ENCODE assay signal across 21 cellular contexts in the genomic region with DNA sequence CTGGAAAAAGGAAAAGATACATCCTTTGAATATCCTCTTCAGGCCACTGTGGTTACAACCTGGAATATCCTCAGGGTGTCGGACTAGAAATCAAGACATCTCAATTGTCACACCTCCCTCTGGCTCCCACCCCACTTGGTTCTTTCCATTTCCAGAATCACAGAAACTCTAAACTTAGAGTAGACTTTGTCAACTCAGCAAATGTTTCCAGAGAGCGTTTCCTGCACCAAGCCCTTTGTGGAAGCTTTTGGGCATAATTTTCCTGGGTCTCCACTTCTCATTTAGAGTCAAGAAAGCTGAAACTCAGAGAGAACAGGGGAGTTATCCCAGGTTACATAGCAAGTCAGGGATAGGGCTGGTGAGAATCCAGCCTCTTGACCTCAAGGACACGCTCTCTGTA.
A peak's percentile ranks its signal among the peaks of the same experiment; 100 is the strongest.
DNase-seq lines count a peak whose midpoint lies in the region; ATAC-seq, FAIRE-seq and TF ChIP-seq lines count a peak whose summit lies in the region.
"Had no signal": no experiment of that assay in that cellular context is flagged by ENCODE, and none has a peak within 500 bp of the region (broad histone marks: within the 10 kb centered on the region; RNA-seq: fewer than 3 reads in every experiment).

No MANE protein-coding gene starts in this region.

- peaks cover 63% of the 10 kb centered on the region for H3K79me2 ChIP-seq in DOHH2 (ENCODE audit: control insufficient read depth, low read length)

- POLR2A ChIA-PET in A549 (lab: Yijun Ruan, JAX) = no interaction called here

- TF ChIP-seq EP300 in A549 (IDR thresholded peaks at IDR 0.05) = no peak

- H3K27me3 ChIP-seq in DOHH2 (ENCODE audit: control insufficient read depth, low read length) = no peaks in the 10 kb centered on the region
- H3K27me3 ChIP-seq in MG63 = peaks cover 4% of the 10 kb centered on the region
- H3K27me3 ChIP-seq: BLaER1 treated with 17β-estradiol and CSF1 and Interleukin-3, amounts not matched to agents 10 nM and 100 nM had no signal

- no peak overlapping the region for H3K4me3 ChIP-seq in A549
- H3K4me3 ChIP-seq in DOHH2 (ENCODE audit: low read length) = no peak overlapping the region
- H3K4me3 ChIP-seq in MG63 = no peak overlapping the region
- H3K4me3 ChIP-seq: BLaER1 treated with 17β-estradiol and CSF1 and Interleukin-3, amounts not matched to agents 10 nM and 100 nM; GM12878 had no signal

- H3K9me2 ChIP-seq in DOHH2 (replicated peaks; ENCODE audit: control insufficient read depth, low read length) = no peaks in the 10 kb centered on the region

- no peak overlapping the region for H3K27ac ChIP-seq in A549
- H3K27ac ChIP-seq in DOHH2 (ENCODE audit: low read depth, low read length) = no peak overlapping the region
- H3K27ac ChIP-seq: BLaER1 treated with 17β-estradiol and CSF1 and Interleukin-3, amounts not matched to agents 10 nM and 100 nM; C4-2B had no signal

- H3K4me2 ChIP-seq in A549 (no peak overlapping the region), DOHH2 (ENCODE audit: low read length) (peak overlapping the region; percentile 50; the same call in 1 of the 2 replicates)

- H4K20me1 ChIP-seq in DOHH2 (ENCODE audit: control insufficient read depth, insufficient read depth, low read depth, low read length) = no peaks in the 10 kb centered on the region

- DNase-seq in A549 (ENCODE audit: low read depth in 1 of 2, low spot score in 1 of 2) = no peak
- DNase-seq in nephron progenitor cell = no peak
- DNase-seq in MG63 = no peak
- DNase-seq in hepatic stellate cell (ENCODE audit: low spot score) = no peak
- DNase-seq: 8988T; AML-193; Caco-2; Calu3; CD4-positive, alpha-beta T cell; CD8-positive, alpha-beta T cell; EL; GDM1 had no signal

- H3K9me3 ChIP-seq in A549 (no peaks in the 10 kb centered on the region), DOHH2 (ENCODE audit: control insufficient read depth, insufficient read depth, low read length) (no peaks in the 10 kb centered on the region), MG63 (no peaks in the 10 kb centered on the region)
- H3K9me3 ChIP-seq: BLaER1 treated with 17β-estradiol and CSF1 and Interleukin-3, amounts not matched to agents 10 nM and 100 nM; Caco-2 had no signal

- no peak for ATAC-seq in A549
- ATAC-seq: CD8-positive, alpha-beta T cell had no signal

- H3K4me1 ChIP-seq in A549 (no peaks in the 10 kb centered on the region), DOHH2 (ENCODE audit: control insufficient read depth, low read length) (peaks cover 84% of the 10 kb centered on the region)
- H3K4me1 ChIP-seq: Caco-2 had no signal

- TF ChIP-seq RAD21 in A549 (conservative IDR thresholded peaks at IDR 0.05 in 1 of 2, IDR thresholded peaks at IDR 0.05 in 1 of 2) = no peak

- no peaks in the 10 kb centered on the region for H3K9me3 Mint-ChIP-seq in nephron progenitor cell
- H3K9me3 Mint-ChIP-seq: CD8-positive, alpha-beta T cell had no signal

- CTCF ChIA-PET in A549 (lab: Yijun Ruan, JAX) = no interaction called here

- 9% methylated on average over 3 of the region's 3 CpGs for WGBS in A549 (ENCODE audit: missing lambda C conversion rate)

- H3K27ac Mint-ChIP-seq in nephron progenitor cell = peak overlapping the region; percentile 37
- H3K27ac Mint-ChIP-seq: B cell; CD4-positive, alpha-beta T cell; CD8-positive, alpha-beta T cell had no signal

- no peaks in the 10 kb centered on the region for H3K36me3 Mint-ChIP-seq in nephron progenitor cell (ENCODE audit: low read depth)
- H3K36me3 Mint-ChIP-seq: CD8-positive, alpha-beta T cell had no signal

- no peak overlapping the region for H3K4me3 Mint-ChIP-seq in nephron progenitor cell
- H3K4me3 Mint-ChIP-seq: B cell; CD4-positive, alpha-beta T cell; CD8-positive, alpha-beta T cell had no signal

- H3F3A ChIP-seq in DOHH2 (ENCODE audit: control insufficient read depth, insufficient read depth) = peaks cover 7% of the 10 kb centered on the region; the same call in 1 of the 2 replicates

- peaks cover 13% of the 10 kb centered on the region for H3K36me3 ChIP-seq in DOHH2 (ENCODE audit: control insufficient read depth, low read length)
- H3K36me3 ChIP-seq in MG63 = no peaks in the 10 kb centered on the region
- H3K36me3 ChIP-seq: BLaER1 treated with 17β-estradiol and CSF1 and Interleukin-3, amounts not matched to agents 10 nM and 100 nM had no signal

- H3K27me3 Mint-ChIP-seq in nephron progenitor cell (ENCODE audit: low read depth, poor library complexity) = peaks cover 11% of the 10 kb centered on the region

- no peak for TF ChIP-seq POLR2A in A549 (IDR thresholded peaks at IDR 0.05; ENCODE audit: low read length)

- peaks cover 12% of the 10 kb centered on the region for H3K4me1 Mint-ChIP-seq in nephron progenitor cell
- H3K4me1 Mint-ChIP-seq: B cell had no signal

- no peak for FAIRE-seq in A549 (lab: Jason Lieb, UNC)
- FAIRE-seq: A204.1, D721Med, GM12878, GM12892, GM18507 had no signal

- TF ChIP-seq CTCF in A549 (IDR thresholded peaks at IDR 0.05) (no peak), DOHH2 (IDR thresholded peaks at IDR 0.05; ENCODE audit: low read depth, low read length, poor library complexity, severe bottlenecking) (no peak), nephron progenitor cell (IDR thresholded peaks at IDR 0.05) (no peak)

TF ChIP-seq in A549, 52 proteins besides CTCF, POLR2A, EP300 and RAD21:
- TF ChIP-seq MAFK (IDR thresholded peaks at IDR 0.05; ENCODE audit: partially characterized antibody) (peak; percentile 46), ZNF302 (CRISPR knock-in tag; IDR thresholded peaks at IDR 0.05) (no peak), REST (IDR thresholded peaks at IDR 0.05) (no peak)
